In the genomic region with DNA sequence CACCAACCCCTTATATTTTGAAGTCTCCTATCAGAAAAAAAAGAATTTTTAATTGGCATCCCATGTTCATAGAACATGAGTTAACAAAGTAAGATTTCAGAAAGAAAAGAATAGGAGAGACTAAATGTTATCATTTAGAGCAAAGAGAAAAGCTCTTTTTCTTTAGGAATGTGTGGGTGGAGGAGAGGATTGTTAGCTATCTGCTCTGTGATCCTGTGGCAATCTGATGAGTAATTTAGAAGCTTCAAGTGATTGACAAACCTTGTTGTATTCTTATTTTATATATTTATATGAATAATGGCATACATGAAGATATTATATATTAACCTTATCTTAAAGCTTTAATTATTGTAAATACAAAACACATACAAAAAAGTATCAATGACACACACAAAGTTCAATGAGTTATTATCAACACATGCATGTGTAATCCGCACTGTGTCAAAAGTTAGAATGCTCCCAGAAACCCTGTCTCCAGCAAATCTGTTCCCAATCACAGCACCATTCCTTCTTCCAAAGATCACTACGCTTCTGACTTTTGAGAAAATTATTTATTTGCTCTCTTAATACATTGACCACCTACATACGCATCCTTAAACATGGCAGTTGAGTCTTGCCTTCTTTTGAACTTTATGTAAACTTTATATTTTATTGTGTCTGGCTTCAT, we compare ENCODE assay signal across 34 cellular contexts.
"Had no signal": no experiment of that assay in that cellular context is flagged by ENCODE, and none has a peak within 500 bp of the region (broad histone marks: within the 10 kb centered on the region; RNA-seq: fewer than 3 reads in every experiment).

No MANE protein-coding gene starts in this region.

- H3K4me1 Mint-ChIP-seq: activated CD8-positive, alpha-beta memory T cell treated with anti-CD3 and anti-CD28 coated beads, Interleukin-2, amount 10 ng/mL, durations not matched to agents 7 days and 5 days; activated naive CD4-positive, alpha-beta T cell treated with anti-CD3 and anti-CD28 coated beads, Interleukin-2, amount 50 U/mL, for 24 hours; activated naive CD8-positive, alpha-beta T cell treated with anti-CD3 and anti-CD28 coated beads for 36 hours; activated naive CD8-positive, alpha-beta T cell treated with anti-CD3 and anti-CD28 coated beads, Interleukin-2, amount 50 U/mL, for 24 hours; central memory CD8-positive, alpha-beta T cell; T-helper 17 cell; WTC11 had no signal

- H3K27me3 Mint-ChIP-seq: activated CD8-positive, alpha-beta memory T cell treated with anti-CD3 and anti-CD28 coated beads, Interleukin-2, amount 10 ng/mL, durations not matched to agents 7 days and 5 days; activated CD8-positive, alpha-beta T cell treated with anti-CD3 and anti-CD28 coated beads for 36 hours; activated naive CD8-positive, alpha-beta T cell treated with anti-CD3 and anti-CD28 coated beads, Interleukin-2, amount 50 U/mL, for 24 hours; central memory CD8-positive, alpha-beta T cell; effector memory CD8-positive, alpha-beta T cell; T-helper 17 cell had no signal

- H3K4me3 Mint-ChIP-seq: activated CD8-positive, alpha-beta memory T cell treated with anti-CD3 and anti-CD28 coated beads, Interleukin-2, amount 10 ng/mL, durations not matched to agents 7 days and 5 days; activated CD8-positive, alpha-beta T cell treated with anti-CD3 and anti-CD28 coated beads for 36 hours; activated naive CD4-positive, alpha-beta T cell treated with anti-CD3 and anti-CD28 coated beads for 36 hours; activated naive CD4-positive, alpha-beta T cell treated with anti-CD3 and anti-CD28 coated beads, Interleukin-2, amount 50 U/mL, for 24 hours; activated naive CD8-positive, alpha-beta T cell treated with anti-CD3 and anti-CD28 coated beads for 36 hours; activated naive CD8-positive, alpha-beta T cell treated with anti-CD3 and anti-CD28 coated beads, Interleukin-2, amount 50 U/mL, for 24 hours; activated T-helper 1 cell treated with anti-CD3 and anti-CD28 coated beads, Interleukin-12 subunit alpha, Interleukin-12 subunit beta, Interleukin-2, Interleukin-4 antibody, amounts not matched to agents 30 ng/mL and 10 ng/mL and 1 ng/mL, durations not matched to agents 14 hours and 24 hours and 36 hours; central memory CD8-positive, alpha-beta T cell; effector memory CD8-positive, alpha-beta T cell; T-helper 17 cell; T-helper 2 cell treated with Interferon-gamma antibody and Interleukin-4, amounts not matched to agents 5 μg/mL and 100 μg/mL, for 36 hours; WTC11 had no signal

- H3K4me3 ChIP-seq: adrenal gland, ascending aorta, esophagus muscularis mucosa had no signal

- H3K9me3 Mint-ChIP-seq: activated naive CD4-positive, alpha-beta T cell treated with anti-CD3 and anti-CD28 coated beads for 36 hours; activated naive CD4-positive, alpha-beta T cell treated with anti-CD3 and anti-CD28 coated beads, Interleukin-2, amount 50 U/mL, for 24 hours; activated naive CD8-positive, alpha-beta T cell treated with anti-CD3 and anti-CD28 coated beads for 36 hours; activated T-helper 1 cell treated with anti-CD3 and anti-CD28 coated beads, Interleukin-12 subunit alpha, Interleukin-12 subunit beta, Interleukin-2, Interleukin-4 antibody, amounts not matched to agents 30 ng/mL and 10 ng/mL and 1 ng/mL, durations not matched to agents 14 hours and 24 hours and 36 hours; activated T-helper 2 cell treated with anti-CD3 and anti-CD28 coated beads, Interferon-gamma antibody, Interleukin-2, Interleukin-4, amounts not matched to agents 10 μg/mL and 5 μg/mL and 100 μg/mL, durations not matched to agents 14 hours and 24 hours and 36 hours; T-helper 2 cell treated with Interferon-gamma antibody and Interleukin-4, amounts not matched to agents 5 μg/mL and 100 μg/mL, for 36 hours; WTC11 had no signal

- H3K27ac Mint-ChIP-seq: activated CD8-positive, alpha-beta memory T cell treated with anti-CD3 and anti-CD28 coated beads, Interleukin-2, amount 10 ng/mL, durations not matched to agents 7 days and 5 days; activated CD8-positive, alpha-beta T cell treated with anti-CD3 and anti-CD28 coated beads for 36 hours; activated naive CD4-positive, alpha-beta T cell treated with anti-CD3 and anti-CD28 coated beads for 36 hours; activated naive CD4-positive, alpha-beta T cell treated with anti-CD3 and anti-CD28 coated beads, Interleukin-2, amount 50 U/mL, for 24 hours; activated naive CD8-positive, alpha-beta T cell treated with anti-CD3 and anti-CD28 coated beads, Interleukin-2, amount 50 U/mL, for 24 hours; activated T-helper 1 cell treated with anti-CD3 and anti-CD28 coated beads, Interleukin-12 subunit alpha, Interleukin-12 subunit beta, Interleukin-2, Interleukin-4 antibody, amounts not matched to agents 30 ng/mL and 10 ng/mL and 1 ng/mL, durations not matched to agents 14 hours and 24 hours and 36 hours; activated T-helper 2 cell treated with anti-CD3 and anti-CD28 coated beads, Interferon-gamma antibody, Interleukin-2, Interleukin-4, amounts not matched to agents 10 μg/mL and 5 μg/mL and 100 μg/mL, durations not matched to agents 14 hours and 24 hours and 36 hours; effector memory CD8-positive, alpha-beta T cell; T-helper 17 cell; T-helper 2 cell treated with Interferon-gamma antibody and Interleukin-4, amounts not matched to agents 5 μg/mL and 100 μg/mL, for 36 hours; WTC11 had no signal

- FAIRE-seq: bronchial epithelial cell, colon, frontal cortex had no signal

- H3K36me3 Mint-ChIP-seq: activated CD8-positive, alpha-beta memory T cell treated with anti-CD3 and anti-CD28 coated beads, Interleukin-2, amount 10 ng/mL, durations not matched to agents 7 days and 5 days; activated naive CD4-positive, alpha-beta T cell treated with anti-CD3 and anti-CD28 coated beads, Interleukin-2, amount 50 U/mL, for 24 hours; activated naive CD8-positive, alpha-beta T cell treated with anti-CD3 and anti-CD28 coated beads for 36 hours; WTC11 had no signal

- DNase-seq: activated CD4-positive, alpha-beta T cell treated with anti-CD3 and anti-CD28 coated beads for 48 hours; activated CD4-positive, alpha-beta T cell treated with anti-CD3 and anti-CD28 coated beads, Interleukin-2, amount 50 U/mL, for 1 hour; activated CD4-positive, alpha-beta T cell treated with anti-CD3 and anti-CD28 coated beads, Interleukin-2, amount 50 U/mL, for 48 hours; activated CD8-positive, alpha-beta memory T cell treated with anti-CD3 and anti-CD28 coated beads, Interleukin-2, amount 10 ng/mL, durations not matched to agents 7 days and 5 days; activated CD8-positive, alpha-beta memory T cell treated with anti-CD3 and anti-CD28 coated beads, Interleukin-2, amount 50 U/mL, for 4 hours; activated CD8-positive, alpha-beta T cell treated with anti-CD3 and anti-CD28 coated beads for 36 hours; activated effector memory CD4-positive, alpha-beta T cell treated with anti-CD3 and anti-CD28 coated beads, Interleukin-2, amount 50 U/mL, for 16 hours; activated naive CD4-positive, alpha-beta T cell treated with anti-CD3 and anti-CD28 coated beads for 36 hours; activated naive CD8-positive, alpha-beta T cell treated with anti-CD3 and anti-CD28 coated beads for 36 hours; activated naive CD8-positive, alpha-beta T cell treated with anti-CD3 and anti-CD28 coated beads, Interleukin-2, amount 50 U/mL, for 24 hours; activated T-cell treated with anti-CD3 and anti-CD28 coated beads, Interleukin-2, amount 50 U/mL, for 1 hour; activated T-cell treated with anti-CD3 and anti-CD28 coated beads, Interleukin-2, amount 50 U/mL, for 48 hours; adrenal gland; brain microvascular endothelial cell; cortex of kidney; dermis blood vessel endothelial cell; effector CD4-positive, alpha-beta T cell; effector memory CD8-positive, alpha-beta T cell; erythroblast; head of caudate nucleus; T-helper 1 cell; T-helper 17 cell; T1000 had no signal

- ATAC-seq: activated CD8-positive, alpha-beta memory T cell treated with anti-CD3 and anti-CD28 coated beads, Interleukin-2, amount 10 ng/mL, durations not matched to agents 7 days and 5 days; activated CD8-positive, alpha-beta T cell treated with anti-CD3 and anti-CD28 coated beads for 36 hours; activated naive CD8-positive, alpha-beta T cell treated with anti-CD3 and anti-CD28 coated beads, Interleukin-2, amount 50 U/mL, for 24 hours; effector memory CD8-positive, alpha-beta T cell; T-helper 17 cell; WTC11 had no signal
